ENCODE assay signal across 15 cellular contexts in the genomic region with DNA sequence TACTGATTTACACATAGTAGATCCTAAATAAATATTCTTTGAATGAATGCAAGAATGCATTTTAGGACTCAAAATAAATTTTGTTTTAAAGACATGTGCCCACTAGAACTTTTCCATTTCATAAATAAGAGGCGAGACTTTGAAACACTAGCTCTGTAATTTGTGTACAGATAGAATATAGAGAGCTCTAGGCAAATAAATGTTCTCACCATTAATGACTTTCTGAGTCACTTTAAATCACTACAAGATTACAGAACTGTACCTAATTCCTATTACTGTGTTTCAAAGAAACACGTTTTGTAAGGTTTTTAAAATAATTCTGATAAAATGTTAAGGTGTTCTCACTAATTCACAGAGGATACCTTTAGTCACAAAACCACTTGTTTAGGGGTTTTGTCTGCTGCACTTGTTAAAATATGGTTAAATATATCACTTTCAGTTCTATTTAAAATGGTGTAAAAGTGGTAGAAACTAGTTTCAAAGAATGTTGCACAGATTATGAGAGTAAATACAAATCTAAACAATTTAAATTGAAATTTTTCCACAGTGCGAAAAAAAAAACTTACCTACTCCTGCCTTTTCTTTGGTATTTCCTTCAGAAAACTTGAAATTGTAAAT.
DNase-seq lines count a peak whose midpoint lies in the region; ATAC-seq and TF ChIP-seq lines count a peak whose summit lies in the region.
"Had no signal": no experiment of that assay in that cellular context is flagged by ENCODE, and none has a peak within 500 bp of the region (broad histone marks: within the 10 kb centered on the region; RNA-seq: fewer than 3 reads in every experiment).

No MANE protein-coding gene starts in this region.

- H3K27me3 ChIP-seq in right atrium auricular region, result no peaks in the 10 kb centered on the region
- H3K27me3 ChIP-seq: esophagus muscularis mucosa had no signal

- no peaks in the 10 kb centered on the region for H3K36me3 ChIP-seq in right atrium auricular region
- H3K36me3 ChIP-seq: esophagus muscularis mucosa had no signal

- DNase-seq in stimulated activated naive CD8-positive, alpha-beta T cell treated with anti-CD3 and anti-CD28 coated beads, Interleukin-15, Interleukin-2, amounts not matched to agents 100 U/mL and 50 U/mL, for 24 hours, result no peak
- DNase-seq in right atrium auricular region (ENCODE audit: low spot score) (no peak), NCI-H187 (lab: John Stamatoyannopoulos, UW) (no peak), putamen (ENCODE audit: low spot score) (no peak)
- DNase-seq: cerebellar nuclear complex, HCEC 1CT, mammary epithelial cell, NCI-H1092 treated with DMSO at 0.1 percent for 48 hours, NCI-H524, T-helper 9 cell had no signal

- no peaks in the 10 kb centered on the region for H3K4me1 ChIP-seq in right atrium auricular region
- H3K4me1 ChIP-seq: esophagus muscularis mucosa had no signal

- peaks cover 0 to 23% of the 10 kb centered on the region in 2 donors for H3K9me3 ChIP-seq in right atrium auricular region

- ATAC-seq in GM18498 (IDR thresholded peaks at IDR 0.05; ENCODE audit: unreplicated experiment), result peak; percentile 88
- ATAC-seq in GM19452 (IDR thresholded peaks at IDR 0.05; ENCODE audit: unreplicated experiment), result peak; percentile 77
- peak; percentile 83 for ATAC-seq in HG02678 (IDR thresholded peaks at IDR 0.05; ENCODE audit: unreplicated experiment)
- peak; percentile 79 for ATAC-seq in HG03520 (IDR thresholded peaks at IDR 0.05; ENCODE audit: unreplicated experiment)
- no peak for ATAC-seq in stimulated activated naive CD8-positive, alpha-beta T cell treated with anti-CD3 and anti-CD28 coated beads, Interleukin-15, Interleukin-2, amounts not matched to agents 100 U/mL and 50 U/mL, for 24 hours

- no peak overlapping the region for H3K27ac ChIP-seq in right atrium auricular region
- H3K27ac ChIP-seq: esophagus muscularis mucosa had no signal

- TF ChIP-seq CTCF in right atrium auricular region (IDR thresholded peaks at IDR 0.05), result no peak

- H3K4me3 ChIP-seq in right atrium auricular region, result no peak overlapping the region
- H3K4me3 ChIP-seq: esophagus muscularis mucosa had no signal
